ENCODE assay signal across 2 cellular contexts in genomic region chr5:6181871-6182270, GRCh38.
TF ChIP-seq lines count a peak whose summit lies in the region.

No MANE protein-coding gene starts in this region.

TF ChIP-seq in GM23338, 12 proteins besides CTCF, POLR2A, EP300 and RAD21 (continued from another document):
- TF ChIP-seq ZNF331 (CRISPR knock-in tag; IDR thresholded peaks at IDR 0.05; ENCODE audit: low read depth) (no peak), ZNF462 (CRISPR knock-in tag; IDR thresholded peaks at IDR 0.05) (no peak), NANOG (IDR thresholded peaks at IDR 0.05; ENCODE audit: borderline replicate concordance) (no peak), POLR2AphosphoS5 (IDR thresholded peaks at IDR 0.05; ENCODE audit: low read depth) (no peak), ETS1 (IDR thresholded peaks at IDR 0.05) (no peak), REST (IDR thresholded peaks at IDR 0.05; ENCODE audit: unreplicated experiment) (no peak), STAT1 (IDR thresholded peaks at IDR 0.05; ENCODE audit: unreplicated experiment) (no peak), CREB1 (CRISPR knock-in tag; IDR thresholded peaks at IDR 0.05; ENCODE audit: low read depth) (no peak), ZNF114 (CRISPR knock-in tag; IDR thresholded peaks at IDR 0.05) (no peak), EZH2phosphoT487 (IDR thresholded peaks at IDR 0.05; ENCODE audit: unreplicated experiment) (no peak)

TF ChIP-seq in H1, 55 proteins besides CTCF, POLR2A, EP300 and RAD21 (continued from another document):
- TF ChIP-seq CBX8 (IDR thresholded peaks at IDR 0.05; ENCODE audit: borderline replicate concordance, low read depth, low read length): no peak
- TF ChIP-seq TEAD4 (IDR thresholded peaks at IDR 0.05; ENCODE audit: low read depth, low read length): no peak
- TF ChIP-seq RBBP5 (IDR thresholded peaks at IDR 0.05; ENCODE audit: borderline replicate concordance, low read depth, low read length): no peak
- no peak for TF ChIP-seq JUN (IDR thresholded peaks at IDR 0.05; ENCODE audit: low read depth, low read length)
- TF ChIP-seq ATF2 (IDR thresholded peaks at IDR 0.05; ENCODE audit: low read length): no peak
- TF ChIP-seq HDAC6 (IDR thresholded peaks at IDR 0.05; ENCODE audit: low read depth, low read length): no peak
